ENCODE assay signal across 17 cellular contexts in genomic region chr11:61980783-61981541, GRCh38. TPM values are rescaled to one million over a fixed set of nuclear protein-coding genes. Genes with fewer than 3 reads are reported as not detected.
DNase-seq lines count a peak whose midpoint lies in the region; ATAC-seq and TF ChIP-seq lines count a peak whose summit lies in the region.
"Had no signal": no experiment of that assay in that cellular context is flagged by ENCODE, and none has a peak within 500 bp of the region (broad histone marks: within the 10 kb centered on the region; RNA-seq: fewer than 3 reads in every experiment).

No MANE protein-coding gene starts in this region.

- H3F3A ChIP-seq in smooth muscle cell (ENCODE audit: low read depth) = no peaks in the 10 kb centered on the region

- peak; percentile 38 for DNase-seq in activated CD8-positive, alpha-beta memory T cell treated with anti-CD3 and anti-CD28 coated beads for 24 hours
- DNase-seq in activated CD8-positive, alpha-beta memory T cell treated with anti-CD3 and anti-CD28 coated beads, Interleukin-2, amount 50 U/mL, for 4 hours = no peak
- peak; percentile 19 for DNase-seq in adipocyte (ENCODE audit: low read depth)
- peak in 1 of 2 donors; percentile 83 for DNase-seq in foreskin keratinocyte
- no peak for DNase-seq in smooth muscle cell (lab: John Stamatoyannopoulos, UW; ENCODE audit: unreplicated experiment)
- no peak for DNase-seq in germinal center (ENCODE audit: low spot score)
- DNase-seq in NCI-H2196 treated with DMSO at 0.1 percent for 48 hours (lab: John Stamatoyannopoulos, UW; ENCODE audit: unreplicated experiment) = no peak
- DNase-seq: activated naive CD8-positive, alpha-beta T cell treated with anti-CD3 and anti-CD28 coated beads, Interleukin-2, amount 50 U/mL, for 24 hours; activated T-cell treated with anti-CD3 and anti-CD28 coated beads for 4 hours; CD4-positive, CD25-positive, alpha-beta regulatory T cell; DMS79 treated with DMSO at 0.1 percent for 48 hours; glutamatergic neuron; NCI-H2029 treated with DMSO at 0.1 percent for 48 hours; NCI-H774 had no signal

- H2AFZ ChIP-seq in smooth muscle cell (ENCODE audit: low read depth) = no peak overlapping the region

- H3K4me2 ChIP-seq in smooth muscle cell = no peak overlapping the region

- no peaks in the 10 kb centered on the region for H3K27me3 ChIP-seq in adipocyte (replicated peaks; ENCODE audit: control insufficient read depth, insufficient read depth, low read length)
- H3K27me3 ChIP-seq in foreskin keratinocyte = no peaks in the 10 kb centered on the region
- H3K27me3 ChIP-seq in smooth muscle cell (ENCODE audit: low read depth) = no peaks in the 10 kb centered on the region

- H3K27ac ChIP-seq in foreskin keratinocyte (no peak overlapping the region), smooth muscle cell (ENCODE audit: low read depth) (peak overlapping the region; percentile 60)

- WGBS in smooth muscle cell (ENCODE audit: low lambda C conversion rate) = 84% methylated on average over 10 of the region's 10 CpGs

- H3K9me3 ChIP-seq in adipocyte (ENCODE audit: control insufficient read depth, low read length) (no peaks in the 10 kb centered on the region), smooth muscle cell (replicated peaks; ENCODE audit: low read depth) (no peaks in the 10 kb centered on the region)

- H3K79me2 ChIP-seq in smooth muscle cell (ENCODE audit: low read depth) = no peaks in the 10 kb centered on the region

- no peaks in the 10 kb centered on the region for H3K36me3 ChIP-seq in adipocyte (ENCODE audit: control insufficient read depth, insufficient read depth, low read length, severe bottlenecking)
- no peaks in the 10 kb centered on the region for H3K36me3 ChIP-seq in smooth muscle cell (ENCODE audit: low read depth)

- H4K20me1 ChIP-seq in smooth muscle cell (ENCODE audit: low read depth) = no peaks in the 10 kb centered on the region

- H3K4me1 ChIP-seq in adipocyte (ENCODE audit: control insufficient read depth, insufficient read depth, low read length) = peaks cover 16% of the 10 kb centered on the region
- H3K4me1 ChIP-seq in foreskin keratinocyte = peaks cover 15% of the 10 kb centered on the region
- H3K4me1 ChIP-seq in smooth muscle cell (ENCODE audit: low read depth) = no peaks in the 10 kb centered on the region

- TF ChIP-seq CTCF in foreskin keratinocyte (conservative IDR thresholded peaks at IDR 0.05) (peak; percentile 22), smooth muscle cell (IDR thresholded peaks at IDR 0.05; ENCODE audit: borderline replicate concordance, insufficient read depth, poor library complexity, severe bottlenecking) (no peak)

- H3K9ac ChIP-seq in adipocyte (ENCODE audit: low read length) (no peak overlapping the region), smooth muscle cell (ENCODE audit: low read depth) (no peak overlapping the region)

- no peak overlapping the region for H3K4me3 ChIP-seq in adipocyte (ENCODE audit: low read length)
- no peak overlapping the region for H3K4me3 ChIP-seq in smooth muscle cell

- peak; percentile 68 for ATAC-seq in foreskin keratinocyte
- no peak for ATAC-seq in GM19452 (IDR thresholded peaks at IDR 0.05; ENCODE audit: unreplicated experiment)
- ATAC-seq: activated naive CD8-positive, alpha-beta T cell treated with anti-CD3 and anti-CD28 coated beads, Interleukin-2, amount 50 U/mL, for 24 hours; stimulated activated effector memory CD8-positive, alpha-beta T cell treated with anti-CD3 and anti-CD28 coated beads, Interleukin-12 subunit alpha, Interleukin-12 subunit beta, amount 100 ng/mL, for 72 hours had no signal

RNA-seq across cellular contexts. Expression of gene FTH1, which starts 13.5 kb away (rescaled TPM):
- total RNA-seq in foreskin keratinocyte (845 and 1,177 TPM in 2 replicates), smooth muscle cell (903 and 1,173 TPM in 2 replicates)
- polyA plus RNA-seq in foreskin keratinocyte (2,804 and 3,960 TPM in 2 replicates), smooth muscle cell (6,048 and 7,176 TPM in 2 replicates)

RNA-seq across cellular contexts. Expression of gene BEST1, which starts 30.8 kb away (rescaled TPM):
- total RNA-seq in foreskin keratinocyte (0.07 and 0.10 TPM in 2 replicates), smooth muscle cell (2.4 and 2.6 TPM in 2 replicates)
- polyA plus RNA-seq in foreskin keratinocyte (0.25 TPM in 2 replicates), smooth muscle cell (1.6 and 2.8 TPM in 2 replicates)
- total RNA-seq: T-helper 2 cell treated with Interferon-gamma antibody and Interleukin-4, amounts not matched to agents 100 ng/mL and 5 ng/mL, for 36 hours had no signal

Comparison
In these comparisons a context has a peak if more than half of its experiments do, and no peak if none do; other contexts are left out.
1. DNase-seq: peak in activated CD8-positive, alpha-beta memory T cell treated with anti-CD3 and anti-CD28 coated beads for 24 hours (single experiment) and adipocyte (single experiment); none in activated CD8-positive, alpha-beta memory T cell treated with anti-CD3 and anti-CD28 coated beads, Interleukin-2, amount 50 U/mL, for 4 hours (single experiment), smooth muscle cell (single experiment), germinal center (single experiment) and NCI-H2196 treated with DMSO at 0.1 percent for 48 hours (single experiment).